8 cellular contexts compared by ENCODE assay signal in genomic region chr21:39183272-39184049, GRCh38. TPM values are rescaled to one million over a fixed set of nuclear protein-coding genes. Genes with fewer than 3 reads are reported as not detected.
A peak's percentile ranks its signal among the peaks of the same experiment; 100 is the strongest.
DNase-seq lines count a peak whose midpoint lies in the region; ATAC-seq and TF ChIP-seq lines count a peak whose summit lies in the region.

TSS of gene PSMG1 (minus strand) at chr21:39183451. CDS start at chr21:39183385, 66 bp downstream.

- peaks cover 10% of the 10 kb centered on the region for H3K36me3 ChIP-seq in CD4-positive, CD25-positive, alpha-beta regulatory T cell (ENCODE audit: control insufficient read depth, insufficient read depth, low read length)
- peaks cover 0 to 16% of the 10 kb centered on the region in 2 donors for H3K36me3 ChIP-seq in left lung

- H3K9me3 ChIP-seq in CD4-positive, CD25-positive, alpha-beta regulatory T cell (ENCODE audit: control insufficient read depth in 2 of 2, low read length in 2 of 2) = no peaks in the 10 kb centered on the region
- no peaks in the 10 kb centered on the region for H3K9me3 ChIP-seq in left lung

- peak; percentile 90 to 96 (median 92) for DNase-seq in CD4-positive, CD25-positive, alpha-beta regulatory T cell
- DNase-seq in NCI-H82 (lab: John Stamatoyannopoulos, UW) = peak; percentile 96
- DNase-seq in activated CD4-positive, alpha-beta T cell treated with anti-CD3 and anti-CD28 coated beads, Interleukin-2, amount 50 U/mL, for 48 hours = peak; percentile 95
- peak; percentile 97 for DNase-seq in dermis blood vessel endothelial cell
- DNase-seq in left lung = peak; percentile 96 to 100
- peak; percentile 91 for DNase-seq in stimulated activated CD4-positive, alpha-beta T cell treated with anti-CD3 and anti-CD28 coated beads, Interleukin-2, amount 100 ng/mL, for 4 hours (ENCODE audit: low read depth)

- peaks cover 35 to 62% (median 40%) of the 10 kb centered on the region in 4 donors for H3K4me1 Mint-ChIP-seq in CD4-positive, CD25-positive, alpha-beta regulatory T cell

- H3K27me3 Mint-ChIP-seq in CD4-positive, CD25-positive, alpha-beta regulatory T cell = no peaks in the 10 kb centered on the region

- H3K27ac ChIP-seq in CD4-positive, CD25-positive, alpha-beta regulatory T cell (ENCODE audit: insufficient read depth, low read length, poor library complexity, severe bottlenecking) = peak within 1 kb of the TSS; percentile 89
- H3K27ac ChIP-seq in left lung = peak within 1 kb of the TSS; percentile 91 to 92

- peak; percentile 94 to 95 for ATAC-seq in CD4-positive, CD25-positive, alpha-beta regulatory T cell (ENCODE audit: low read depth in 2 of 2)
- peak; percentile 87 for ATAC-seq in GM19452 (IDR thresholded peaks at IDR 0.05; ENCODE audit: unreplicated experiment)
- ATAC-seq in HG03575 (IDR thresholded peaks at IDR 0.05; ENCODE audit: extremely low read depth, insufficient number of reproducible peaks, low FRiP score, unreplicated experiment) = peak; percentile 37
- peak; percentile 96 for ATAC-seq in left lung

- peaks cover 9% of the 10 kb centered on the region for H3K36me3 Mint-ChIP-seq in CD4-positive, CD25-positive, alpha-beta regulatory T cell

- peak within 1 kb of the TSS; percentile 85 to 95 (median 90) for H3K27ac Mint-ChIP-seq in CD4-positive, CD25-positive, alpha-beta regulatory T cell

- H3K4me1 ChIP-seq in CD4-positive, CD25-positive, alpha-beta regulatory T cell (ENCODE audit: control insufficient read depth, insufficient read depth, low read length, poor library complexity, severe bottlenecking) = peaks cover 27% of the 10 kb centered on the region
- peaks cover 0 to 22% of the 10 kb centered on the region in 2 donors for H3K4me1 ChIP-seq in left lung

- no peak for TF ChIP-seq CTCF in left lung (IDR thresholded peaks at IDR 0.05)

- intact Hi-C loops in left lung (cut with DNase I) = no loop called here

- H3K27me3 ChIP-seq in CD4-positive, CD25-positive, alpha-beta regulatory T cell (ENCODE audit: control insufficient read depth, insufficient read depth, low read length) = no peaks in the 10 kb centered on the region
- H3K27me3 ChIP-seq in left lung = no peaks in the 10 kb centered on the region

- peak within 1 kb of the TSS; percentile 92 to 100 (median 97) for H3K4me3 Mint-ChIP-seq in CD4-positive, CD25-positive, alpha-beta regulatory T cell

- H3K4me3 ChIP-seq in CD4-positive, CD25-positive, alpha-beta regulatory T cell (ENCODE audit: low read depth, low read length) = peak within 1 kb of the TSS; percentile 85
- peak within 1 kb of the TSS; percentile 80 to 94 for H3K4me3 ChIP-seq in left lung

- H3K9me3 Mint-ChIP-seq in CD4-positive, CD25-positive, alpha-beta regulatory T cell = no peaks in the 10 kb centered on the region

RNA-seq across cellular contexts. Expression of gene PSMG1, which starts in this region (rescaled TPM):
- total RNA-seq in CD4-positive, CD25-positive, alpha-beta regulatory T cell = 15.6 TPM
- polyA plus RNA-seq in CD4-positive, CD25-positive, alpha-beta regulatory T cell = 10 to 100 TPM; 45.9 to 52.0 (median 48.6) TPM
- total RNA-seq in dermis blood vessel endothelial cell (57.3 and 59.7 TPM in 2 replicates), left lung (10 to 100 TPM; 32.4 to 41.3 TPM)

Comparison
In these comparisons a context has a peak if more than half of its experiments do, and no peak if none do; other contexts are left out.
1. Peak in every context shown above with its lines: DNase-seq, ATAC-seq, H3K4me3 ChIP-seq and H3K27ac ChIP-seq.
2. ATAC-seq: peak in every context shown above with its lines; median percentile 96 in left lung; 94 in CD4-positive, CD25-positive, alpha-beta regulatory T cell; 87 in GM19452; 37 in HG03575.